8 cellular contexts compared by ENCODE assay signal in the genomic region with DNA sequence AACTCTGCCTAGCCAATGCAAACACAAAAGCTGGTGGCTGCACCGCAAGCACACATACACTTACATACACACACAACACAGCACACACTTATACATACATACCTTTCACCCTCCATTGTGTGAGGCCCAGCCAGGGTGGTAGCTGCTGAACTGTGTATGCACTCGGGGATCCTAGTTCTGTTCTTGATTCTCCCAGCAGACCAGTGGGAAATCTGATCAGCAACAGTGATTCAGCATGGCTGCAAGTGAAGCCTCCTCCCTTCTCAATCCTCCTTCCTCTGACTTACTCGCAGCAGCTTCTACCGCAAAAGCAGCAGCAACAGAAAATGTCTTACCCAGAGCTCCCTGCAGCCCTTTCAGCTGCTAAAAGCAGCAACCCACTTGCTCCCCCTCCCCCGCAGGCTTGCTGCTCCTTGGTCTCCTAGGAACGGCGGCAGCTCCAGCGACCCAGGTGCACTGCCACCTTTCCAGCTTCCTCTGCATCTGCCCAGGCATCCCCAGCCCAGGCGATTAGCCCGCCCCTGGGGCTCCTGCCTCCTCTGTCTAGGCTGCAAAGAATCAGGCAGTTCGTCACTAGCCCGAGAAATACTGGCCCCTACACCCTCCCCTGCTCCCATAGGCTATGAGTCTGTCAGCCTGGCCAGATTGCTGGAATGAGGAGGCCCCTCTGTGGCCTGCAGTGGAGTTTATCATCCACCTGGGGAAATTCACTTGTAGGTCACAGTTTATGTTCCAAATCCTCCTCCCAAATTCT. TPM values are rescaled to one million over a fixed set of nuclear protein-coding genes. Genes with fewer than 3 reads are reported as not detected.
A peak's percentile ranks its signal among the peaks of the same experiment; 100 is the strongest.
DNase-seq lines count a peak whose midpoint lies in the region; ATAC-seq and TF ChIP-seq lines count a peak whose summit lies in the region.

A gene with protein sequence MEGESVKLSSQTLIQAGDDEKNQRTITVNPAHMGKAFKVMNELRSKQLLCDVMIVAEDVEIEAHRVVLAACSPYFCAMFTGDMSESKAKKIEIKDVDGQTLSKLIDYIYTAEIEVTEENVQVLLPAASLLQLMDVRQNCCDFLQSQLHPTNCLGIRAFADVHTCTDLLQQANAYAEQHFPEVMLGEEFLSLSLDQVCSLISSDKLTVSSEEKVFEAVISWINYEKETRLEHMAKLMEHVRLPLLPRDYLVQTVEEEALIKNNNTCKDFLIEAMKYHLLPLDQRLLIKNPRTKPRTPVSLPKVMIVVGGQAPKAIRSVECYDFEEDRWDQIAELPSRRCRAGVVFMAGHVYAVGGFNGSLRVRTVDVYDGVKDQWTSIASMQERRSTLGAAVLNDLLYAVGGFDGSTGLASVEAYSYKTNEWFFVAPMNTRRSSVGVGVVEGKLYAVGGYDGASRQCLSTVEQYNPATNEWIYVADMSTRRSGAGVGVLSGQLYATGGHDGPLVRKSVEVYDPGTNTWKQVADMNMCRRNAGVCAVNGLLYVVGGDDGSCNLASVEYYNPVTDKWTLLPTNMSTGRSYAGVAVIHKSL (minus strand): TSS at position 559 of the 754 bp plus-strand sequence. CDS start 443 bp downstream, at position 116.

- ATAC-seq in GM21576 (IDR thresholded peaks at IDR 0.05; ENCODE audit: unreplicated experiment) (peak; percentile 66), memory B cell (ENCODE audit: low read depth) (peak; percentile 32)

- CTCF ChIA-PET in activated CD4-positive, alpha-beta memory T cell treated with anti-CD3 and anti-CD28 coated beads, Interleukin-2, amount 10 ng/mL, durations not matched to agents 7 days and 5 days (lab: Charles Lee): interaction anchor here (0.9 to 3.1 kb wide), 13 partner anchors 10 to 108 kb away, joined by 3 to 35 read pairs (median 4); no protein-coding TSS in a partner anchor

- H3K9ac ChIP-seq in subcutaneous abdominal adipose tissue (ENCODE audit: low read length in 5 of 5): peak within 1 kb of the TSS in 4 of 5 donors; percentile 22 to 78 (median 56)

- no peak for TF ChIP-seq CTCF in epithelial cell of esophagus (IDR thresholded peaks at IDR 0.05; ENCODE audit: insufficient read depth, low read depth, low read length, missing control alignments)

- H3K9me3 Mint-ChIP-seq in activated CD4-positive, alpha-beta memory T cell treated with anti-CD3 and anti-CD28 coated beads, Interleukin-2, amount 10 ng/mL, durations not matched to agents 7 days and 5 days: no peaks in the 10 kb centered on the region
- peaks cover 3% of the 10 kb centered on the region for H3K9me3 Mint-ChIP-seq in memory B cell

- H3K27ac ChIP-seq in subcutaneous abdominal adipose tissue (ENCODE audit: low read depth, low read length): peak within 1 kb of the TSS; percentile 48

- H3K36me3 Mint-ChIP-seq in activated CD4-positive, alpha-beta memory T cell treated with anti-CD3 and anti-CD28 coated beads, Interleukin-2, amount 10 ng/mL, durations not matched to agents 7 days and 5 days (ENCODE audit: low read depth): peaks cover 4% of the 10 kb centered on the region
- peaks cover 2% of the 10 kb centered on the region for H3K36me3 Mint-ChIP-seq in memory B cell

- no peaks in the 10 kb centered on the region for H3K36me3 ChIP-seq in subcutaneous abdominal adipose tissue (ENCODE audit: control insufficient read depth in 5 of 5, insufficient read depth in 5 of 5, low read length in 5 of 5)

- H3K4me3 Mint-ChIP-seq in activated CD4-positive, alpha-beta memory T cell treated with anti-CD3 and anti-CD28 coated beads, Interleukin-2, amount 10 ng/mL, durations not matched to agents 7 days and 5 days: no peak within 1 kb of the TSS
- no peak within 1 kb of the TSS for H3K4me3 Mint-ChIP-seq in memory B cell

- no peaks in the 10 kb centered on the region for H3K27me3 ChIP-seq in subcutaneous abdominal adipose tissue (ENCODE audit: control insufficient read depth in 5 of 5, insufficient read depth in 4 of 5, low read length in 5 of 5)

- H3K4me1 ChIP-seq in subcutaneous abdominal adipose tissue (ENCODE audit: control insufficient read depth in 5 of 5, insufficient read depth in 5 of 5, low read length in 5 of 5): peaks cover 0 to 45% (median 28%) of the 10 kb centered on the region in 5 donors

- H3K27me3 Mint-ChIP-seq in activated CD4-positive, alpha-beta memory T cell treated with anti-CD3 and anti-CD28 coated beads, Interleukin-2, amount 10 ng/mL, durations not matched to agents 7 days and 5 days: peaks cover 6% of the 10 kb centered on the region
- H3K27me3 Mint-ChIP-seq in memory B cell: peaks cover 2% of the 10 kb centered on the region

- POLR2A ChIA-PET in activated CD4-positive, alpha-beta memory T cell treated with anti-CD3 and anti-CD28 coated beads, Interleukin-2, amount 10 ng/mL, durations not matched to agents 7 days and 5 days (lab: Charles Lee): interaction anchor here (0.7 to 3.6 kb wide), 6 partner anchors 18 to 75 kb away, joined by 3 to 56 read pairs (median 6); partner anchors contain the start of gene HNRNPA0

- H3K4me3 ChIP-seq in epithelial cell of esophagus (ENCODE audit: low read length) (peak within 1 kb of the TSS; percentile 23), subcutaneous abdominal adipose tissue (ENCODE audit: low read depth in 1 of 5, low read length in 5 of 5) (peak within 1 kb of the TSS; percentile 56 to 80 (median 67))

- H3K27ac Mint-ChIP-seq in activated CD4-positive, alpha-beta memory T cell treated with anti-CD3 and anti-CD28 coated beads, Interleukin-2, amount 10 ng/mL, durations not matched to agents 7 days and 5 days: no peak within 1 kb of the TSS
- H3K27ac Mint-ChIP-seq in memory B cell: no peak within 1 kb of the TSS

- DNase-seq in EL: peak; percentile 45
- DNase-seq in NCI-H128 (lab: John Stamatoyannopoulos, UW; ENCODE audit: unreplicated experiment): peak; percentile 33
- DNase-seq in activated CD4-positive, alpha-beta memory T cell treated with anti-CD3 and anti-CD28 coated beads, Interleukin-2, amount 10 ng/mL, durations not matched to agents 7 days and 5 days: peak; percentile 31
- DNase-seq in epithelial cell of esophagus (ENCODE audit: low read depth): peak; percentile 58
- peak in 1 of 2 donors; percentile 13 for DNase-seq in memory B cell (ENCODE audit: low spot score in 2 of 2)
- DNase-seq in GM19238 (ENCODE audit: insufficient read length, low spot score): no peak

- H3K9me3 ChIP-seq in subcutaneous abdominal adipose tissue (ENCODE audit: control insufficient read depth in 5 of 5, low read length in 5 of 5): no peaks in the 10 kb centered on the region

- H3K4me1 Mint-ChIP-seq in activated CD4-positive, alpha-beta memory T cell treated with anti-CD3 and anti-CD28 coated beads, Interleukin-2, amount 10 ng/mL, durations not matched to agents 7 days and 5 days: peaks cover 8% of the 10 kb centered on the region
- H3K4me1 Mint-ChIP-seq in memory B cell: peaks cover 2% of the 10 kb centered on the region

RNA-seq across cellular contexts. Expression of the gene that starts here (rescaled TPM):
- 1 to 10 TPM; 2.8 to 3.6 TPM for total RNA-seq in activated CD4-positive, alpha-beta memory T cell treated with anti-CD3 and anti-CD28 coated beads, Interleukin-2, amount 10 ng/mL, durations not matched to agents 7 days and 5 days
